ENCODE assay signal across 8 cellular contexts in genomic region chr11:47616726-47617416, GRCh38. TPM values are rescaled to one million over a fixed set of nuclear protein-coding genes. Genes with fewer than 3 reads are reported as not detected.
DNase-seq lines count a peak whose midpoint lies in the region; ATAC-seq, FAIRE-seq and TF ChIP-seq lines count a peak whose summit lies in the region.

No MANE protein-coding gene starts in this region.

- no peaks in the 10 kb centered on the region for H3K27me3 ChIP-seq in brain microvascular endothelial cell (replicated peaks)

- no peaks in the 10 kb centered on the region for H3K9me3 Mint-ChIP-seq in type B pancreatic cell

- H3K27me3 Mint-ChIP-seq in type B pancreatic cell, result no peaks in the 10 kb centered on the region

- TF ChIP-seq CTCF in GM10248 (IDR thresholded peaks at IDR 0.05; ENCODE audit: control extremely low read depth, extremely low read depth, low read depth, missing control alignments) (peak; percentile 77), brain microvascular endothelial cell (IDR thresholded peaks at IDR 0.05; ENCODE audit: low read depth, low read length, missing control alignments) (peak; percentile 97), kidney (IDR thresholded peaks at IDR 0.05; ENCODE audit: borderline replicate concordance, extremely low read depth, insufficient read depth) (peak; percentile 51), type B pancreatic cell (conservative IDR thresholded peaks at IDR 0.05) (peak; percentile 78)

- H3K36me3 ChIP-seq in brain microvascular endothelial cell (replicated peaks) (peaks cover 27% of the 10 kb centered on the region), kidney (ENCODE audit: control insufficient read depth in 1 of 2, insufficient read depth in 2 of 2, low read length in 2 of 2) (peaks cover 9 to 17% of the 10 kb centered on the region in 2 donors)

- intact Hi-C loops in kidney (cut with DNase I), result no loop called here

- H3K9me3 ChIP-seq in kidney (ENCODE audit: control insufficient read depth in 1 of 2, low read length in 2 of 2), result no peaks in the 10 kb centered on the region

- ATAC-seq in HG02623 (IDR thresholded peaks at IDR 0.05; ENCODE audit: unreplicated experiment), result no peak

- CTCF ChIA-PET in GM10248 (lab: Yijun Ruan, JAX), result interaction anchor here (0.6 to 2.2 kb wide), 20 partner anchors 8 to 439 kb away, joined by 3 to 10 read pairs (median 4); no protein-coding TSS in a partner anchor

- H3K27ac ChIP-seq in brain microvascular endothelial cell (peak overlapping the region; percentile 27), kidney (ENCODE audit: low read depth in 2 of 2, low read length in 2 of 2) (no peak overlapping the region)

- no peak overlapping the region for H3K4me3 Mint-ChIP-seq in type B pancreatic cell

- no peak overlapping the region for H3K27ac Mint-ChIP-seq in type B pancreatic cell

- no peak for FAIRE-seq in kidney (lab: Jason Lieb, UNC)

- POLR2A ChIA-PET in GM10248 (lab: Yijun Ruan, JAX), result interaction anchor here (0.5 kb wide), 1 partner anchor 287 kb away, joined by 3 read pairs; no protein-coding TSS in a partner anchor

- no peaks in the 10 kb centered on the region for H3K4me1 ChIP-seq in kidney (ENCODE audit: control insufficient read depth in 1 of 2, insufficient read depth in 1 of 2, low read depth in 1 of 2, low read length in 2 of 2)

- H3K4me3 ChIP-seq in brain microvascular endothelial cell (ENCODE audit: low read depth, low read length), result no peak overlapping the region
- no peak overlapping the region for H3K4me3 ChIP-seq in kidney (ENCODE audit: low read length in 2 of 2)

- DNase-seq in AG08396 (ENCODE audit: low spot score) (peak; percentile 73), GM10248 (ENCODE audit: extremely low spot score) (peak; percentile 49), NCI-H226 (peak; percentile 25), brain microvascular endothelial cell (peak; percentile 75), kidney (no peak), type B pancreatic cell (ENCODE audit: extremely low spot score, unreplicated experiment) (no peak), LoVo (ENCODE audit: low spot score) (no peak)

- in situ Hi-C loops in brain microvascular endothelial cell (cut with HindIII; ENCODE audit: low pct_ligation_motif_present, low sequenced_read_pairs), result no loop called here

- H3K36me3 Mint-ChIP-seq in type B pancreatic cell, result peaks cover 4% of the 10 kb centered on the region

- H3K9ac ChIP-seq in kidney (ENCODE audit: low read length in 2 of 2), result no peak overlapping the region

- no peaks in the 10 kb centered on the region for H3K4me1 Mint-ChIP-seq in type B pancreatic cell (ENCODE audit: unreplicated experiment)

RNA-seq across cellular contexts. Expression of gene C1QTNF4, which starts 22.7 kb away (rescaled TPM):
- total RNA-seq in kidney (0.25 TPM), type B pancreatic cell (ENCODE audit: low replicate concordance) (0.43 and 11.7 TPM in 2 replicates)
- polyA plus RNA-seq in kidney (ENCODE audit: insufficient read depth, low read depth, low replicate concordance), result 0.62 TPM

RNA-seq across cellular contexts. Expression of gene MTCH2, which starts 25.5 kb away (rescaled TPM):
- 85.3 TPM for total RNA-seq in kidney
- polyA plus RNA-seq in kidney (ENCODE audit: insufficient read depth, low read depth, low replicate concordance), result 201 TPM
- 96.1 and 134 TPM in 2 replicates for total RNA-seq in type B pancreatic cell (ENCODE audit: low replicate concordance)

RNA-seq across cellular contexts. Expression of gene FAM180B, which starts 30.4 kb away (rescaled TPM):
- not detected for total RNA-seq in kidney
- polyA plus RNA-seq in kidney (ENCODE audit: insufficient read depth, low read depth, low replicate concordance), result not detected
- 0.43 TPM in 1 of 2 replicates, not detected in the other for total RNA-seq in type B pancreatic cell (ENCODE audit: low replicate concordance)

RNA-seq across cellular contexts. Expression of gene NDUFS3, which starts 38.0 kb away (rescaled TPM):
- total RNA-seq in kidney, result 85.8 TPM
- 368 TPM for polyA plus RNA-seq in kidney (ENCODE audit: insufficient read depth, low read depth, low replicate concordance)
- 150 and 161 TPM in 2 replicates for total RNA-seq in type B pancreatic cell (ENCODE audit: low replicate concordance)

RNA-seq across cellular contexts. Expression of gene KBTBD4, which starts 38.1 kb away (rescaled TPM):
- total RNA-seq in kidney (20.1 TPM), type B pancreatic cell (ENCODE audit: low replicate concordance) (14.5 and 18.0 TPM in 2 replicates)
- 16.7 TPM for polyA plus RNA-seq in kidney (ENCODE audit: insufficient read depth, low read depth, low replicate concordance)

Comparison
In these comparisons a context has a peak if more than half of its experiments do, and no peak if none do; other contexts are left out.
1. DNase-seq: peak in AG08396 (single experiment), GM10248 (single experiment), NCI-H226 (single experiment) and brain microvascular endothelial cell (single experiment); none in kidney (single experiment), type B pancreatic cell (single experiment) and LoVo (single experiment).
2. Peak in every context shown above with its lines, with median percentiles within 50 percentile points of each other: CTCF ChIP-seq.